In the genomic region with DNA sequence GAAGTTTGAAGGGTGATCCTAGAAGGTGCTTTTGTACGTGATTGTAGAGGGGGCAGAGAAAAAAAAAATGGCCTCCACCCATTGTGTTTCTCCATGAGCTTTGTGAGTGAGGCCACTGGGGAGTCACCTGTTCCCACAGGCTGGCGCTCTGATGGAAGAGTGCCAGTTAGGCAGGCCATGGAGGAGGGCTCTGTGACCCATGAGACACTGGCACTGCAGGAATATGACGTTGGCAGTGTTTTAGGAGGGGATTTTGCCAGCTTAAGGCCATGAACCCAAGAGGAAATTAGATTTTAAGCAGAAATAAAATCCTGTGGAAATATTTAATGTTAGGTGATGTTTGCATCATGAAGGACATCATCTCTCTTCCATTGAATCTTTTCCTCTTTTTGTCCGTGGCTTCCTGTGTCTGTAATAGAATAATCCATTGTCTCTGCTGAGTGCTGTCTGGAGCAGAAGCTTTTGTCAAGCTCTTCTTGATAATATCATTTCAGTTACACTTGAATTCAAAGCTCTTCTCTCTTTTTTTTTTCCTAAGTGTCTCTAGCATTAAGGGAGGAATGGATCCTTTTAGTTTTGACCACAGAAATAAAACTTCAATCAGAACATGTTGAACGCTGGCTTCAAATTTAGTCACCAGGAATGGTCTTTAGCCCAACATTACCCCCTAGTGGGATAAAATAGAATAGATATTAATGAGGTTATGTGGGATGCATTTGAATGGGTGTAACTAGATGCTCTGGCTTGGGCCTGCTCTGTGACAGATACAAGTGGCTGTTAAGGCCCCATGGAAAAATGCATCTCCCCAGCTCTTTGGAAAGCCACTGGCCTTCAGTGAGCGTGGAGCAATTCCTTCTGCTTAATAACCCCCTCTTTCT, we compare ENCODE assay signal across 8 cellular contexts. TPM values are rescaled to one million over a fixed set of nuclear protein-coding genes. Genes with fewer than 3 reads are reported as not detected.
DNase-seq lines count a peak whose midpoint lies in the region; ATAC-seq, FAIRE-seq and TF ChIP-seq lines count a peak whose summit lies in the region.

No MANE protein-coding gene starts in this region.

- no peak overlapping the region for H3K27ac ChIP-seq in small intestine (ENCODE audit: low read depth in 1 of 2, low read length in 1 of 2)

- POLR2A ChIA-PET in WTC11 (lab: Charles Lee): interaction anchor here (0.6 to 0.8 kb wide), 2 partner anchors 183 to 236 kb away, joined by 3 read pairs; a partner anchor contains a TSS

- peak; percentile 89 for ATAC-seq in GM18858 (IDR thresholded peaks at IDR 0.05; ENCODE audit: unreplicated experiment)
- ATAC-seq in HG03060 (IDR thresholded peaks at IDR 0.05; ENCODE audit: low read depth, unreplicated experiment): peak; percentile 86
- peak; percentile 79 for ATAC-seq in WTC11
- peak; percentile 75 to 81 for ATAC-seq in left cardiac atrium
- ATAC-seq in effector memory CD8-positive, alpha-beta T cell (replicated peaks): no peak

- no peaks in the 10 kb centered on the region for H3K36me3 ChIP-seq in small intestine (ENCODE audit: control insufficient read depth in 2 of 2, insufficient read depth in 2 of 2, low read length in 2 of 2)

- no peak overlapping the region for H3K27ac Mint-ChIP-seq in WTC11
- no peak overlapping the region for H3K27ac Mint-ChIP-seq in effector memory CD8-positive, alpha-beta T cell

- H3K9me3 Mint-ChIP-seq in WTC11: no peaks in the 10 kb centered on the region
- no peaks in the 10 kb centered on the region for H3K9me3 Mint-ChIP-seq in effector memory CD8-positive, alpha-beta T cell

- no peak overlapping the region for H3K4me3 ChIP-seq in small intestine (ENCODE audit: low read depth in 1 of 2, low read length in 2 of 2)

- WGBS in small intestine, 3 donors: 24 to 45% (median 27%) methylated on average over 6 of the region's 6 CpGs

- FAIRE-seq in small intestine (lab: Jason Lieb, UNC): no peak

- no peaks in the 10 kb centered on the region for H3K4me1 ChIP-seq in small intestine (ENCODE audit: control insufficient read depth in 2 of 2, insufficient read depth in 1 of 2, low read depth in 1 of 2, low read length in 1 of 2)

- intact Hi-C loops in left cardiac atrium (cut with DNase I): loop anchor here (2.0 to 5.0 kb wide), 2 partner anchors 249 to 252 kb away; no protein-coding TSS in a partner anchor

- H3K4me3 Mint-ChIP-seq in WTC11: no peak overlapping the region
- H3K4me3 Mint-ChIP-seq in effector memory CD8-positive, alpha-beta T cell: no peak overlapping the region

- H3K27me3 ChIP-seq in small intestine (ENCODE audit: control insufficient read depth in 2 of 2, insufficient read depth in 2 of 2, low read length in 2 of 2): no peaks in the 10 kb centered on the region

- DNase-seq in AML-193 (lab: John Stamatoyannopoulos, UW) (peak; percentile 64 to 69), NCI-H2029 treated with DMSO at 0.1 percent for 48 hours (lab: John Stamatoyannopoulos, UW) (peak; percentile 66), WTC11 (ENCODE audit: low spot score) (no peak), left cardiac atrium (no peak), small intestine (peak; percentile 57)
- DNase-seq in effector memory CD8-positive, alpha-beta T cell: no peak

- no peak for TF ChIP-seq CTCF in WTC11 (IDR thresholded peaks at IDR 0.05)

- H3K36me3 Mint-ChIP-seq in WTC11: no peaks in the 10 kb centered on the region
- H3K36me3 Mint-ChIP-seq in effector memory CD8-positive, alpha-beta T cell (ENCODE audit: insufficient read depth): no peaks in the 10 kb centered on the region

- CTCF ChIA-PET in WTC11 (lab: Charles Lee): interaction anchor here (0.7 to 1.5 kb wide), 8 partner anchors 11 to 250 kb away, joined by 3 to 9 read pairs (median 4); a partner anchor contains a TSS

- H3K4me1 Mint-ChIP-seq in WTC11: peaks cover 5% of the 10 kb centered on the region
- no peaks in the 10 kb centered on the region for H3K4me1 Mint-ChIP-seq in effector memory CD8-positive, alpha-beta T cell (ENCODE audit: low read depth in 2 of 2)

- no peaks in the 10 kb centered on the region for H3K9me3 ChIP-seq in small intestine (ENCODE audit: control insufficient read depth, low read depth)

- H3K27me3 Mint-ChIP-seq in WTC11 (ENCODE audit: low read depth): no peaks in the 10 kb centered on the region
- H3K27me3 Mint-ChIP-seq in effector memory CD8-positive, alpha-beta T cell: peaks cover 19 to 47% of the 10 kb centered on the region in 2 donors

TF ChIP-seq in WTC11, 78 proteins besides CTCF, POLR2A, EP300 and RAD21 (continues in another document):
- TF ChIP-seq, protein P1, sequence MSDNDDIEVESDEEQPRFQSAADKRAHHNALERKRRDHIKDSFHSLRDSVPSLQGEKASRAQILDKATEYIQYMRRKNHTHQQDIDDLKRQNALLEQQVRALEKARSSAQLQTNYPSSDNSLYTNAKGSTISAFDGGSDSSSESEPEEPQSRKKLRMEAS (CRISPR knock-in tag; IDR thresholded peaks at IDR 0.05): no peak
- TF ChIP-seq, protein P2, sequence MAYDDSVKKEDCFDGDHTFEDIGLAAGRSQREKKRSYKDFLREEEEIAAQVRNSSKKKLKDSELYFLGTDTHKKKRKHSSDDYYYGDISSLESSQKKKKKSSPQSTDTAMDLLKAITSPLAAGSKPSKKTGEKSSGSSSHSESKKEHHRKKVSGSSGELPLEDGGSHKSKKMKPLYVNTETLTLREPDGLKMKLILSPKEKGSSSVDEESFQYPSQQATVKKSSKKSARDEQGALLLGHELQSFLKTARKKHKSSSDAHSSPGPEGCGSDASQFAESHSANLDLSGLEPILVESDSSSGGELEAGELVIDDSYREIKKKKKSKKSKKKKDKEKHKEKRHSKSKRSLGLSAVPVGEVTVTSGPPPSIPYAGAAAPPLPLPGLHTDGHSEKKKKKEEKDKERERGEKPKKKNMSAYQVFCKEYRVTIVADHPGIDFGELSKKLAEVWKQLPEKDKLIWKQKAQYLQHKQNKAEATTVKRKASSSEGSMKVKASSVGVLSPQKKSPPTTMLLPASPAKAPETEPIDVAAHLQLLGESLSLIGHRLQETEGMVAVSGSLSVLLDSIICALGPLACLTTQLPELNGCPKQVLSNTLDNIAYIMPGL (CRISPR knock-in tag; IDR thresholded peaks at IDR 0.05): no peak
- TF ChIP-seq, protein P3, sequence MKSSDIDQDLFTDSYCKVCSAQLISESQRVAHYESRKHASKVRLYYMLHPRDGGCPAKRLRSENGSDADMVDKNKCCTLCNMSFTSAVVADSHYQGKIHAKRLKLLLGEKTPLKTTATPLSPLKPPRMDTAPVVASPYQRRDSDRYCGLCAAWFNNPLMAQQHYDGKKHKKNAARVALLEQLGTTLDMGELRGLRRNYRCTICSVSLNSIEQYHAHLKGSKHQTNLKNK (CRISPR knock-in tag; IDR thresholded peaks at IDR 0.05): no peak
- TF ChIP-seq, protein P4, sequence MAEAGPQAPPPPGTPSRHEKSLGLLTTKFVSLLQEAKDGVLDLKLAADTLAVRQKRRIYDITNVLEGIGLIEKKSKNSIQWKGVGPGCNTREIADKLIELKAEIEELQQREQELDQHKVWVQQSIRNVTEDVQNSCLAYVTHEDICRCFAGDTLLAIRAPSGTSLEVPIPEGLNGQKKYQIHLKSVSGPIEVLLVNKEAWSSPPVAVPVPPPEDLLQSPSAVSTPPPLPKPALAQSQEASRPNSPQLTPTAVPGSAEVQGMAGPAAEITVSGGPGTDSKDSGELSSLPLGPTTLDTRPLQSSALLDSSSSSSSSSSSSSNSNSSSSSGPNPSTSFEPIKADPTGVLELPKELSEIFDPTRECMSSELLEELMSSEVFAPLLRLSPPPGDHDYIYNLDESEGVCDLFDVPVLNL (CRISPR knock-in tag; IDR thresholded peaks at IDR 0.05; ENCODE audit: borderline replicate concordance, low read depth): no peak
- TF ChIP-seq NR1H2 (CRISPR knock-in tag; IDR thresholded peaks at IDR 0.05): no peak
- TF ChIP-seq, protein P5, sequence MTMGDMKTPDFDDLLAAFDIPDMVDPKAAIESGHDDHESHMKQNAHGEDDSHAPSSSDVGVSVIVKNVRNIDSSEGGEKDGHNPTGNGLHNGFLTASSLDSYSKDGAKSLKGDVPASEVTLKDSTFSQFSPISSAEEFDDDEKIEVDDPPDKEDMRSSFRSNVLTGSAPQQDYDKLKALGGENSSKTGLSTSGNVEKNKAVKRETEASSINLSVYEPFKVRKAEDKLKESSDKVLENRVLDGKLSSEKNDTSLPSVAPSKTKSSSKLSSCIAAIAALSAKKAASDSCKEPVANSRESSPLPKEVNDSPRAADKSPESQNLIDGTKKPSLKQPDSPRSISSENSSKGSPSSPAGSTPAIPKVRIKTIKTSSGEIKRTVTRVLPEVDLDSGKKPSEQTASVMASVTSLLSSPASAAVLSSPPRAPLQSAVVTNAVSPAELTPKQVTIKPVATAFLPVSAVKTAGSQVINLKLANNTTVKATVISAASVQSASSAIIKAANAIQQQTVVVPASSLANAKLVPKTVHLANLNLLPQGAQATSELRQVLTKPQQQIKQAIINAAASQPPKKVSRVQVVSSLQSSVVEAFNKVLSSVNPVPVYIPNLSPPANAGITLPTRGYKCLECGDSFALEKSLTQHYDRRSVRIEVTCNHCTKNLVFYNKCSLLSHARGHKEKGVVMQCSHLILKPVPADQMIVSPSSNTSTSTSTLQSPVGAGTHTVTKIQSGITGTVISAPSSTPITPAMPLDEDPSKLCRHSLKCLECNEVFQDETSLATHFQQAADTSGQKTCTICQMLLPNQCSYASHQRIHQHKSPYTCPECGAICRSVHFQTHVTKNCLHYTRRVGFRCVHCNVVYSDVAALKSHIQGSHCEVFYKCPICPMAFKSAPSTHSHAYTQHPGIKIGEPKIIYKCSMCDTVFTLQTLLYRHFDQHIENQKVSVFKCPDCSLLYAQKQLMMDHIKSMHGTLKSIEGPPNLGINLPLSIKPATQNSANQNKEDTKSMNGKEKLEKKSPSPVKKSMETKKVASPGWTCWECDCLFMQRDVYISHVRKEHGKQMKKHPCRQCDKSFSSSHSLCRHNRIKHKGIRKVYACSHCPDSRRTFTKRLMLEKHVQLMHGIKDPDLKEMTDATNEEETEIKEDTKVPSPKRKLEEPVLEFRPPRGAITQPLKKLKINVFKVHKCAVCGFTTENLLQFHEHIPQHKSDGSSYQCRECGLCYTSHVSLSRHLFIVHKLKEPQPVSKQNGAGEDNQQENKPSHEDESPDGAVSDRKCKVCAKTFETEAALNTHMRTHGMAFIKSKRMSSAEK (CRISPR knock-in tag; IDR thresholded peaks at IDR 0.05; ENCODE audit: borderline replicate concordance): no peak
- TF ChIP-seq FOXK1 (CRISPR knock-in tag; IDR thresholded peaks at IDR 0.05): no peak
- TF ChIP-seq SOX15 (CRISPR knock-in tag; IDR thresholded peaks at IDR 0.05): no peak
- TF ChIP-seq ZNF317 (CRISPR knock-in tag; IDR thresholded peaks at IDR 0.05; ENCODE audit: borderline replicate concordance, low read depth): no peak
- TF ChIP-seq RELA (CRISPR knock-in tag; IDR thresholded peaks at IDR 0.05; ENCODE audit: borderline replicate concordance): no peak
- TF ChIP-seq GABPB1 (CRISPR knock-in tag; IDR thresholded peaks at IDR 0.05): no peak

RNA-seq across cellular contexts. Expression of a gene that starts 41.0 kb away (rescaled TPM):
- total RNA-seq in WTC11 (2021): 0.15 to 0.73 TPM (median 0.48 TPM) in 3 replicates
- total RNA-seq in left cardiac atrium: 1 to 10 TPM; 1.1 to 4.1 TPM
- polyA plus RNA-seq in small intestine: under 1 TPM in 1 of 3 donors, not detected in 2; 0.04 TPM

Comparison
In these comparisons a context has a peak if more than half of its experiments do, and no peak if none do; other contexts are left out.
1. DNase-seq: peak in AML-193 (2 of 2), NCI-H2029 treated with DMSO at 0.1 percent for 48 hours (single experiment) and small intestine (single experiment); none in WTC11 (single experiment), left cardiac atrium (single experiment) and effector memory CD8-positive, alpha-beta T cell (0 of 3).